9 cellular contexts compared by ENCODE assay signal in genomic region chr13:51781246-51782022, GRCh38. TPM values are rescaled to one million over a fixed set of nuclear protein-coding genes. Genes with fewer than 3 reads are reported as not detected.
DNase-seq lines count a peak whose midpoint lies in the region; ATAC-seq and TF ChIP-seq lines count a peak whose summit lies in the region.
"Had no signal": no experiment of that assay in that cellular context is flagged by ENCODE, and none has a peak within 500 bp of the region (broad histone marks: within the 10 kb centered on the region; RNA-seq: fewer than 3 reads in every experiment).

No MANE protein-coding gene starts in this region.

- H2BK5ac ChIP-seq in mesenchymal stem cell (ENCODE audit: low read depth, low read length, poor library complexity, severe bottlenecking) = no peak overlapping the region

- intact Hi-C loops in colonic mucosa (cut with DNase I) = no loop called here

- no peak overlapping the region for H3K4me3 ChIP-seq in mesenchymal stem cell (ENCODE audit: insufficient read depth in 1 of 2, low read depth in 1 of 2, low read length in 2 of 2)
- no peak overlapping the region for H3K4me3 ChIP-seq in effector memory CD4-positive, alpha-beta T cell (ENCODE audit: insufficient read depth, low read depth, low read length, poor library complexity, severe bottlenecking)
- H3K4me3 ChIP-seq in colonic mucosa = no peak overlapping the region

- peak overlapping the region; percentile 75 for H3K27ac Mint-ChIP-seq in activated T-helper 17 cell treated with anti-CD3 and anti-CD28 coated beads, Interleukin-2, amount 50 U/mL, for 72 hours

- H4K8ac ChIP-seq in mesenchymal stem cell (ENCODE audit: low read length) = no peak overlapping the region

- H2BK15ac ChIP-seq in mesenchymal stem cell (ENCODE audit: low read depth, poor library complexity, severe bottlenecking) = no peak overlapping the region

- H3K79me1 ChIP-seq in mesenchymal stem cell (replicated peaks; ENCODE audit: low read length, poor library complexity, severe bottlenecking) = no peaks in the 10 kb centered on the region

- no peak for TF ChIP-seq CTCF in colonic mucosa (IDR thresholded peaks at IDR 0.05)

- no peak overlapping the region for H3K18ac ChIP-seq in mesenchymal stem cell (ENCODE audit: low read depth in 1 of 2, low read length in 2 of 2)

- H3K36me3 ChIP-seq in mesenchymal stem cell (ENCODE audit: control insufficient read depth in 1 of 2, insufficient read depth in 2 of 2, low read depth in 1 of 2, low read length in 2 of 2) = no peaks in the 10 kb centered on the region
- peaks cover 7% of the 10 kb centered on the region for H3K36me3 ChIP-seq in effector memory CD4-positive, alpha-beta T cell (ENCODE audit: control insufficient read depth, insufficient read depth, low read length)
- no peaks in the 10 kb centered on the region for H3K36me3 ChIP-seq in colonic mucosa
- H3K36me3 ChIP-seq: neutrophil had no signal

- H3K9ac ChIP-seq in mesenchymal stem cell (ENCODE audit: low read length) (no peak overlapping the region), colonic mucosa (ENCODE audit: low read depth in 2 of 2, low read length in 2 of 2) (no peak overlapping the region)

- H3K27me3 ChIP-seq in mesenchymal stem cell (ENCODE audit: control insufficient read depth in 1 of 2, insufficient read depth in 1 of 2, low read length in 2 of 2) (peaks cover 0 to 8% of the 10 kb centered on the region in 2 experiments), colonic mucosa (no peaks in the 10 kb centered on the region)
- H3K27me3 ChIP-seq in effector memory CD4-positive, alpha-beta T cell (replicated peaks; ENCODE audit: control insufficient read depth, insufficient read depth, low read length, poor library complexity, severe bottlenecking) = no peaks in the 10 kb centered on the region

- H3K4me2 ChIP-seq in mesenchymal stem cell (ENCODE audit: low read length, poor library complexity, severe bottlenecking) = no peak overlapping the region

- no peak overlapping the region for H2BK120ac ChIP-seq in mesenchymal stem cell (ENCODE audit: low read depth, low read length)

- WGBS in mesenchymal stem cell = 75% methylated on average over 14 of the region's 15 CpGs

- no peak overlapping the region for H4K91ac ChIP-seq in mesenchymal stem cell (ENCODE audit: low read length)

- peaks cover 5% of the 10 kb centered on the region for H3K36me3 Mint-ChIP-seq in activated T-helper 17 cell treated with anti-CD3 and anti-CD28 coated beads, Interleukin-2, amount 50 U/mL, for 72 hours (ENCODE audit: low read depth)

- H3K9me3 ChIP-seq in mesenchymal stem cell (ENCODE audit: control insufficient read depth, low read length) (no peaks in the 10 kb centered on the region), colonic mucosa (no peaks in the 10 kb centered on the region)
- no peaks in the 10 kb centered on the region for H3K9me3 ChIP-seq in effector memory CD4-positive, alpha-beta T cell (ENCODE audit: control insufficient read depth, low read length)
- H3K9me3 ChIP-seq: neutrophil had no signal

- no peak overlapping the region for H3K4ac ChIP-seq in mesenchymal stem cell (ENCODE audit: low read depth in 1 of 2, low read length in 2 of 2)

- no peaks in the 10 kb centered on the region for H3K27me3 Mint-ChIP-seq in activated T-helper 17 cell treated with anti-CD3 and anti-CD28 coated beads, Interleukin-2, amount 50 U/mL, for 72 hours

- H3K4me1 ChIP-seq in mesenchymal stem cell (ENCODE audit: control insufficient read depth, insufficient read depth, low read depth, low read length) = no peaks in the 10 kb centered on the region
- H3K4me1 ChIP-seq in effector memory CD4-positive, alpha-beta T cell (ENCODE audit: control insufficient read depth, insufficient read depth, low read length, poor library complexity, severe bottlenecking) = no peaks in the 10 kb centered on the region
- H3K4me1 ChIP-seq in colonic mucosa = no peaks in the 10 kb centered on the region

- no peaks in the 10 kb centered on the region for H3K9me3 Mint-ChIP-seq in activated T-helper 17 cell treated with anti-CD3 and anti-CD28 coated beads, Interleukin-2, amount 50 U/mL, for 72 hours

- H3K23ac ChIP-seq in mesenchymal stem cell (ENCODE audit: low read length in 2 of 2) = no peak overlapping the region

- peaks cover 13% of the 10 kb centered on the region for H3K4me1 Mint-ChIP-seq in activated T-helper 17 cell treated with anti-CD3 and anti-CD28 coated beads, Interleukin-2, amount 50 U/mL, for 72 hours

- no peak overlapping the region for H2BK12ac ChIP-seq in mesenchymal stem cell (ENCODE audit: low read length in 2 of 2)

- DNase-seq in NCI-H82 (lab: John Stamatoyannopoulos, UW) = peak; percentile 64
- DNase-seq in NCI-H82 treated with DMSO at 0.1 percent for 48 hours (lab: John Stamatoyannopoulos, UW; ENCODE audit: unreplicated experiment) = no peak
- peak; percentile 45 for DNase-seq in mesenchymal stem cell
- no peak for DNase-seq in effector memory CD4-positive, alpha-beta T cell
- no peak for DNase-seq in colonic mucosa

- H3K27ac ChIP-seq in mesenchymal stem cell (ENCODE audit: low read length, poor library complexity, severe bottlenecking) = no peak overlapping the region
- no peak overlapping the region for H3K27ac ChIP-seq in effector memory CD4-positive, alpha-beta T cell (ENCODE audit: insufficient read depth, low read length, poor library complexity, severe bottlenecking)
- H3K27ac ChIP-seq in colonic mucosa = no peak overlapping the region
- H3K27ac ChIP-seq: neutrophil had no signal

- no peak overlapping the region for H2AK5ac ChIP-seq in mesenchymal stem cell (ENCODE audit: low read length, severe bottlenecking)

- ATAC-seq in HG03442 (IDR thresholded peaks at IDR 0.05; ENCODE audit: unreplicated experiment) = peak; percentile 63
- ATAC-seq in activated T-helper 17 cell treated with anti-CD3 and anti-CD28 coated beads, Interleukin-2, amount 50 U/mL, for 72 hours (replicated peaks) = peak; percentile 69
- no peak for ATAC-seq in HG03139 (IDR thresholded peaks at IDR 0.05; ENCODE audit: unreplicated experiment)

- no peak overlapping the region for H2AFZ ChIP-seq in mesenchymal stem cell (ENCODE audit: low read depth, low read length)

- H3K4me3 Mint-ChIP-seq in activated T-helper 17 cell treated with anti-CD3 and anti-CD28 coated beads, Interleukin-2, amount 50 U/mL, for 72 hours = no peak overlapping the region

- no peak overlapping the region for H3K14ac ChIP-seq in mesenchymal stem cell (ENCODE audit: low read length in 2 of 2)

RNA-seq across cellular contexts. Expression of gene DHRS12, which starts 22.5 kb away (rescaled TPM):
- total RNA-seq in activated T-helper 17 cell treated with anti-CD3 and anti-CD28 coated beads, Interleukin-2, amount 50 U/mL, for 72 hours = 1 to 10 TPM; 5.0 to 9.6 TPM
- polyA plus RNA-seq in mesenchymal stem cell (2013, experiment 1 of 2) = 4.4 TPM
- polyA plus RNA-seq in mesenchymal stem cell (2013, experiment 2 of 2) = 4.4 TPM
- total RNA-seq in colonic mucosa = 10 to 100 TPM in 1 of 2 donors, 1 to 10 TPM in 1; 6.6 to 12.4 TPM

Comparison
In these comparisons a context has a peak if more than half of its experiments do, and no peak if none do; other contexts are left out.
1. DNase-seq: peak in NCI-H82 (single experiment) and mesenchymal stem cell (single experiment); none in NCI-H82 treated with DMSO at 0.1 percent for 48 hours (single experiment), effector memory CD4-positive, alpha-beta T cell (0 of 3) and colonic mucosa (single experiment).